17 cellular contexts compared by ENCODE assay signal in genomic region chr12:133174901-133175300, GRCh38.
"Had no signal": no experiment of that assay in that cellular context is flagged by ENCODE, and none has a peak within 500 bp of the region (broad histone marks: within the 10 kb centered on the region; RNA-seq: fewer than 3 reads in every experiment).

No MANE protein-coding gene starts in this region.

- H3K27ac ChIP-seq: stomach, suprapubic skin, testis, thoracic aorta, thyroid gland, tibial artery, tibial nerve, transverse colon, upper lobe of left lung, upper lobe of right lung, uterus, vagina had no signal

- H3K4me3 ChIP-seq: stomach, suprapubic skin, testis, thoracic aorta, thyroid gland, tibial artery, tibial nerve, transverse colon, upper lobe of left lung, upper lobe of right lung, uterus, vagina had no signal

- H3K36me3 ChIP-seq: stomach, suprapubic skin, thoracic aorta, thyroid gland, tibial artery, tibial nerve, transverse colon, upper lobe of left lung, upper lobe of right lung, uterus, vagina had no signal

- H3K4me1 ChIP-seq: stomach, suprapubic skin, testis, thyroid gland, tibial artery, tibial nerve, transverse colon, upper lobe of left lung, upper lobe of right lung, uterus, vagina had no signal

- H3K9me3 ChIP-seq: testis, thyroid gland, uterus had no signal

- ATAC-seq: stimulated activated effector memory CD8-positive, alpha-beta T cell treated with anti-CD3 and anti-CD28 coated beads, Interleukin-12 subunit alpha, Interleukin-12 subunit beta, amount 100 ng/mL, for 72 hours; stimulated activated memory B cell treated with anti-CD40 and anti-IgM and Interleukin-4, amounts not matched to agents 10 μg/mL and 1 μg/mL and 100 μg/mL, for 72 hours; stimulated activated naive B cell treated with anti-CD40 and anti-IgM and Interleukin-4, amounts not matched to agents 10 μg/mL and 1 μg/mL and 100 μg/mL, for 72 hours; stimulated activated naive CD8-positive, alpha-beta T cell treated with anti-CD3 and anti-CD28 coated beads, Interleukin-15, amount 100 ng/mL, for 72 hours; stimulated activated naive CD8-positive, alpha-beta T cell treated with anti-CD3 and anti-CD28 coated beads, Interleukin-15, Interleukin-2, amounts not matched to agents 100 U/mL and 50 U/mL, for 24 hours; upper lobe of right lung had no signal
